In the genomic region with DNA sequence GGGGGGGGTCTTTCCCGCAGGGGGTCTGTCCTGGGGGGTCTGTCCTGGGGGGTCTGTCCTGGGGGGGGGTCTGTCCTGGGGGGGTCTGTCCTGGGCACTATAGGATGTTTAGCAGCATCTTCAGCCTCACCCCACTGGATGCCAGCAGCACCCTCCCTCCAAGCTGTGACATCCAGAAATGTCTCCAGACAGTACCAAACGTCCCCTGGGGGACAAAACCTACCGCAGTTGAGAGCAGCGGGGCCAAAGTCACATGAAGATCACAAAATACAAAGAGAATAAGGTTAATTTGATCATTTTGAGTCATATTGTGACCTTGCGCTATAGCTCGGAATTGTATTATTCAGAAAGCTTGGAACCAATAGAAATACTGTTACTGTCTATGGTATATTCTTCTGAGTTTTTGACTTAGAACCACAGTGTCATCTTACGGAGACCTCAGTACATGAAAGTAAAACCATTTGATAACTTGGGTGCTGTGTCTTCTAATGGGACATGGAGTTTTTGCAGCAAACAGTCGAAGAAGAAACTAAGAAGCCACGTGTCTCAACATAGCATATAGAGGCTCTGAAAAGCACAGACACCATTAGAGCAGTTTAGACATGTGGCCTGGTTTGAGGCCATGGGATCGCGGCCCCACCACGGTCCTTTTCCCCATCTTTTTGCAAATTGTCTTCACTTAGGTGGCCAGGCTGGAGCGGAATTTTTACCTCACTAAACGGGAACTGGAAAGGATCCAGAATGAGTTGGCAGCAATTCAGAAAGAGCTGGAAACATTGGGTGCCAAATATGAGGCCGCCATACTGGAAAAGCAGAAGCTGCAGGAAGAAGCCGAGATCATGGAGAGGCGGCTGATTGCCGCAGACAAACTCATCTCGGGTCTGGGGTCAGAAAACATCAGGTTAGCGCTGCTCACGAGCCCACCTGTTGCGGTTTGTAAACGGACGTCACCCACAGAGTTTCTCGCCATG, we compare ENCODE assay signal across 16 cellular contexts. TPM values are rescaled to one million over a fixed set of nuclear protein-coding genes. Genes with fewer than 3 reads are reported as not detected.
A peak's percentile ranks its signal among the peaks of the same experiment; 100 is the strongest.
DNase-seq lines count a peak whose midpoint lies in the region; ATAC-seq, FAIRE-seq and TF ChIP-seq lines count a peak whose summit lies in the region.
"Had no signal": no experiment of that assay in that cellular context is flagged by ENCODE, and none has a peak within 500 bp of the region (broad histone marks: within the 10 kb centered on the region; RNA-seq: fewer than 3 reads in every experiment).

No MANE protein-coding gene starts in this region.

- no peaks in the 10 kb centered on the region for H3K36me3 Mint-ChIP-seq in activated B cell treated with CpG ODN at 0.5 μM for 24 hours (ENCODE audit: low read depth)

- DNase-seq in NOMO-1 treated with DMSO at 0.1 percent for 48 hours (lab: John Stamatoyannopoulos, UW; ENCODE audit: unreplicated experiment) (peak; percentile 9), NOMO-1 treated with dmso at 0.1 percent for 144 hours (lab: John Stamatoyannopoulos, UW; ENCODE audit: unreplicated experiment) (no peak), NAMALWA (ENCODE audit: low spot score) (peak; percentile 52), activated B cell treated with CpG ODN at 0.5 μM for 24 hours (no peak), small intestine (peak; percentile 55), caudate nucleus (lab: John Stamatoyannopoulos, UW) (no peak)
- DNase-seq: brain microvascular endothelial cell, GM23248, NCI-H226 had no signal

- no peak for TF ChIP-seq CTCF in activated B cell treated with CpG ODN at 0.5 μM for 24 hours (IDR thresholded peaks at IDR 0.05)

- peak overlapping the region in 1 of 2 donors; percentile 28 for H3K4me3 ChIP-seq in small intestine (ENCODE audit: low read depth in 1 of 2, low read length in 2 of 2)
- H3K4me3 ChIP-seq: BLaER1, GM23248, hepatocyte, lung had no signal

- H3K4me1 Mint-ChIP-seq in activated B cell treated with CpG ODN at 0.5 μM for 24 hours: no peaks in the 10 kb centered on the region

- peaks cover 4% of the 10 kb centered on the region for H3K27me3 Mint-ChIP-seq in activated B cell treated with CpG ODN at 0.5 μM for 24 hours

- no peaks in the 10 kb centered on the region for H3K9me3 ChIP-seq in small intestine (ENCODE audit: control insufficient read depth, low read depth)
- H3K9me3 ChIP-seq: BLaER1 had no signal

- no peak overlapping the region for H3K27ac ChIP-seq in small intestine (ENCODE audit: low read depth in 1 of 2, low read length in 1 of 2)
- no peak overlapping the region for H3K27ac ChIP-seq in caudate nucleus (ENCODE audit: low read depth, low read length)
- H3K27ac ChIP-seq: BLaER1, brain microvascular endothelial cell, GM23248, hepatocyte had no signal

- FAIRE-seq in small intestine (lab: Jason Lieb, UNC): no peak

- H3K27ac Mint-ChIP-seq in activated B cell treated with CpG ODN at 0.5 μM for 24 hours: no peak overlapping the region
- H3K27ac Mint-ChIP-seq: WTC11 had no signal

- WGBS in small intestine, 3 donors: 33 to 70% (median 50%) methylated on average over 24 to 25 of the region's 25 CpGs

- no peaks in the 10 kb centered on the region for H3K4me1 ChIP-seq in small intestine (ENCODE audit: control insufficient read depth in 2 of 2, insufficient read depth in 1 of 2, low read depth in 1 of 2, low read length in 1 of 2)

- no peaks in the 10 kb centered on the region for H3K9me3 Mint-ChIP-seq in activated B cell treated with CpG ODN at 0.5 μM for 24 hours

- intact Hi-C loops in activated B cell treated with CpG ODN at 0.5 μM for 24 hours (cut with micrococcal nuclease): no loop called here

- no peak overlapping the region for H3K4me3 Mint-ChIP-seq in activated B cell treated with CpG ODN at 0.5 μM for 24 hours
- H3K4me3 Mint-ChIP-seq: WTC11 had no signal

- H3K27me3 ChIP-seq in small intestine (ENCODE audit: control insufficient read depth in 2 of 2, insufficient read depth in 2 of 2, low read length in 2 of 2): no peaks in the 10 kb centered on the region
- H3K27me3 ChIP-seq: BLaER1, brain microvascular endothelial cell, hepatocyte had no signal

- POLR2A ChIA-PET in activated B cell treated with CpG ODN at 0.5 μM for 24 hours (lab: Charles Lee): no interaction called here

- CTCF ChIA-PET in activated B cell treated with CpG ODN at 0.5 μM for 24 hours (lab: Charles Lee): no interaction called here

- ATAC-seq in activated B cell treated with CpG ODN at 0.5 μM for 24 hours (ENCODE audit: low read depth) (peak; percentile 50), GM21381 (IDR thresholded peaks at IDR 0.05; ENCODE audit: unreplicated experiment) (no peak), GM21447 (IDR thresholded peaks at IDR 0.05; ENCODE audit: unreplicated experiment) (no peak)
- ATAC-seq: Right ventricle myocardium inferior, WTC11 had no signal

- H3K36me3 ChIP-seq in small intestine (ENCODE audit: control insufficient read depth in 2 of 2, insufficient read depth in 2 of 2, low read length in 2 of 2): no peaks in the 10 kb centered on the region
- H3K36me3 ChIP-seq: BLaER1, brain microvascular endothelial cell had no signal

RNA-seq across cellular contexts. Expression of gene CCDC92, which starts 59.9 kb away (rescaled TPM):
- 21.5 and 23.7 TPM in 2 replicates for total RNA-seq in activated B cell treated with CpG ODN at 0.5 μM for 24 hours
- polyA plus RNA-seq in small intestine: 10 to 100 TPM; 21.1 to 33.5 (median 26.2) TPM

Comparison
In these comparisons a context has a peak if more than half of its experiments do, and no peak if none do; other contexts are left out.
1. DNase-seq: peak in NOMO-1 treated with DMSO at 0.1 percent for 48 hours (single experiment), NAMALWA (single experiment) and small intestine (single experiment); none in NOMO-1 treated with dmso at 0.1 percent for 144 hours (single experiment), activated B cell treated with CpG ODN at 0.5 μM for 24 hours (single experiment) and caudate nucleus (0 of 61).